ENCODE assay signal across 27 cellular contexts in the genomic region with DNA sequence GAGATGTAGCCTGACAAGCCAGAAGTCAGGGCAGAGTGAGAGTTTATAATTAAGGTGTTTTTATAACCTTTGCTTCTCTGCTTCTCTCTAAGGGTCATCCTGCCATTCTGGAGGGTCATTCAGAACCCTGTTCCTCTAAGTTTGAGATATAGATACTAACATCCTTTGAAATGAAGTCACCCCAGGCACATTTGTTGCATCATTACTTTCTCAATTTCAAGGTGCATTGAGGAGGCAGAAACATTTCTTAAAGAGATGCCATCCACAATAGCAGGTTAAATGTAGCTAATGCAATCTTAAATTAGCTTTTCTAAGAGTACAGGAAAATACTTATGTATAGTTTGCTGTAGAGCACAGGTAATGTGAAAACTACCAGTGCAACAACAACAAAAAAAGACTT.
"Had no signal": no experiment of that assay in that cellular context is flagged by ENCODE, and none has a peak within 500 bp of the region (broad histone marks: within the 10 kb centered on the region; RNA-seq: fewer than 3 reads in every experiment).

No MANE protein-coding gene starts in this region.

- H3K4me3 Mint-ChIP-seq: naive thymus-derived CD8-positive, alpha-beta T cell; natural killer cell treated with Interleukin-12 subunit alpha and Interleukin-12 subunit beta and Interleukin-15 and Interleukin-18, amount 100 ng/mL, for 72 hours; nephron progenitor cell; neural crest cell; stimulated activated naive B cell treated with anti-CD40 and anti-IgM and Interleukin-4, amounts not matched to agents 10 μg/mL and 1 μg/mL and 100 μg/mL, for 72 hours; stimulated activated naive CD8-positive, alpha-beta T cell treated with anti-CD3 and anti-CD28 coated beads, Interleukin-15, Interleukin-2, amounts not matched to agents 100 ng/mL and 50 ng/mL, for 24 hours had no signal

- H3K9me3 ChIP-seq: neutrophil, pancreas, prostate gland, right lobe of liver, sigmoid colon, stomach, thoracic aorta, thyroid gland, tibial nerve, upper lobe of left lung, vagina had no signal

- H3K27me3 Mint-ChIP-seq: naive thymus-derived CD8-positive, alpha-beta T cell; natural killer cell treated with Interleukin-12 subunit alpha and Interleukin-12 subunit beta and Interleukin-15 and Interleukin-18, amount 100 ng/mL, for 72 hours; stimulated activated naive B cell treated with anti-CD40 and anti-IgM and Interleukin-4, amounts not matched to agents 10 μg/mL and 1 μg/mL and 100 μg/mL, for 72 hours; stimulated activated naive CD8-positive, alpha-beta T cell treated with anti-CD3 and anti-CD28 coated beads, Interleukin-15, Interleukin-2, amounts not matched to agents 100 ng/mL and 50 ng/mL, for 24 hours had no signal

- H3K36me3 ChIP-seq: prostate gland, thoracic aorta, thyroid gland had no signal

- H3K9me3 Mint-ChIP-seq: naive thymus-derived CD8-positive, alpha-beta T cell; natural killer cell treated with Interleukin-12 subunit alpha and Interleukin-12 subunit beta and Interleukin-15 and Interleukin-18, amount 100 ng/mL, for 72 hours; nephron progenitor cell; neural crest cell; stimulated activated naive B cell treated with anti-CD40 and anti-IgM and Interleukin-4, amounts not matched to agents 10 μg/mL and 1 μg/mL and 100 μg/mL, for 72 hours; stimulated activated naive CD8-positive, alpha-beta T cell treated with anti-CD3 and anti-CD28 coated beads, Interleukin-15, Interleukin-2, amounts not matched to agents 100 ng/mL and 50 ng/mL, for 24 hours had no signal

- H3K27me3 ChIP-seq: neutrophil, pancreas, right lobe of liver, sigmoid colon, stomach, thyroid gland, tibial nerve, upper lobe of left lung, vagina had no signal

- DNase-seq: naive thymus-derived CD8-positive, alpha-beta T cell; nephron progenitor cell; nucleus accumbens; pancreas; right cardiac atrium; right lobe of liver; sigmoid colon; small intestine; stimulated activated CD4-positive, alpha-beta T cell treated with anti-CD3 and anti-CD28 coated beads, Interleukin-15, amount 100 ng/mL, for 24 hours; stimulated activated CD4-positive, alpha-beta T cell treated with anti-CD3 and anti-CD28 coated beads, Interleukin-2, amount 100 ng/mL, for 24 hours; stimulated activated CD4-positive, alpha-beta T cell treated with anti-CD3 and anti-CD28 coated beads, Interleukin-4, amount 100 ng/mL, for 1 hour; stimulated activated CD4-positive, alpha-beta T cell treated with anti-CD3 and anti-CD28 coated beads, Interleukin-4, amount 100 ng/mL, for 4 hours; stimulated activated CD8-positive, alpha-beta memory T cell treated with anti-CD3 and anti-CD28 coated beads, Interleukin-4, amount 100 ng/mL, for 48 hours; stimulated activated naive B cell treated with anti-CD40 and anti-IgM and Interleukin-4, amounts not matched to agents 10 μg/mL and 1 μg/mL and 100 μg/mL, for 72 hours; stimulated activated naive CD4-positive, alpha-beta T cell treated with Interleukin-2 at 50 U/mL for 16 hours; stomach; thyroid gland; trophoblast cell; upper lobe of left lung had no signal

- H3K27ac ChIP-seq: neutrophil, pancreas, prostate gland, right lobe of liver, sigmoid colon, stomach, thoracic aorta, thyroid gland, tibial nerve, upper lobe of left lung, vagina had no signal

- H3K4me1 ChIP-seq: prostate gland, vagina had no signal

- H3K27ac Mint-ChIP-seq: naive thymus-derived CD8-positive, alpha-beta T cell; natural killer cell treated with Interleukin-12 subunit alpha and Interleukin-12 subunit beta and Interleukin-15 and Interleukin-18, amount 100 ng/mL, for 72 hours; nephron progenitor cell; stimulated activated naive B cell treated with anti-CD40 and anti-IgM and Interleukin-4, amounts not matched to agents 10 μg/mL and 1 μg/mL and 100 μg/mL, for 72 hours; stimulated activated naive CD8-positive, alpha-beta T cell treated with anti-CD3 and anti-CD28 coated beads, Interleukin-15, Interleukin-2, amounts not matched to agents 100 ng/mL and 50 ng/mL, for 24 hours had no signal

- ATAC-seq: naive thymus-derived CD8-positive, alpha-beta T cell; natural killer cell treated with Interleukin-12 subunit alpha and Interleukin-12 subunit beta and Interleukin-15 and Interleukin-18, amount 100 ng/mL, for 72 hours; pancreas; right cardiac atrium; right lobe of liver; stimulated activated naive B cell treated with anti-CD40 and anti-IgM and Interleukin-4, amounts not matched to agents 10 μg/mL and 1 μg/mL and 100 μg/mL, for 72 hours had no signal

- H3K4me3 ChIP-seq: pancreas, prostate gland, right lobe of liver, sigmoid colon, stomach, thoracic aorta, thyroid gland, tibial nerve, upper lobe of left lung, vagina had no signal
